ENCODE assay signal across 21 cellular contexts in genomic region chr11:41306435-41306834, GRCh38.
A peak's percentile ranks its signal among the peaks of the same experiment; 100 is the strongest.
DNase-seq lines count a peak whose midpoint lies in the region; ATAC-seq and TF ChIP-seq lines count a peak whose summit lies in the region.
"Had no signal": no experiment of that assay in that cellular context is flagged by ENCODE, and none has a peak within 500 bp of the region (broad histone marks: within the 10 kb centered on the region; RNA-seq: fewer than 3 reads in every experiment).

No MANE protein-coding gene starts in this region.

- no peak overlapping the region for H3K4me3 Mint-ChIP-seq in T-cell
- H3K4me3 Mint-ChIP-seq: naive B cell; T-helper 2 cell treated with Interferon-gamma antibody and Interleukin-4, amounts not matched to agents 5 μg/mL and 100 μg/mL, for 36 hours had no signal

- no peaks in the 10 kb centered on the region for H3K9me3 ChIP-seq in stomach
- H3K9me3 ChIP-seq: lower lobe of right lung, prostate gland had no signal

- no peaks in the 10 kb centered on the region for H3K4me1 ChIP-seq in stomach
- H3K4me1 ChIP-seq: lower lobe of right lung, prostate gland had no signal

- ATAC-seq in HG02678 (IDR thresholded peaks at IDR 0.05; ENCODE audit: unreplicated experiment) (peak; percentile 30), Right ventricle myocardium superior (ENCODE audit: poor library complexity) (no peak), T-cell (replicated peaks in 1 of 4) (no peak)
- ATAC-seq: lower lobe of right lung had no signal

- TF ChIP-seq POLR2A in stomach (IDR thresholded peaks at IDR 0.05), result no peak

- no peaks in the 10 kb centered on the region for H3K27me3 Mint-ChIP-seq in T-cell
- H3K27me3 Mint-ChIP-seq: naive B cell had no signal

- H3K4me3 ChIP-seq in stomach, result no peak overlapping the region
- H3K4me3 ChIP-seq: coronary artery, lower lobe of right lung, prostate gland had no signal

- peaks cover 5 to 8% (median 7%) of the 10 kb centered on the region in 3 donors for H3K9me3 Mint-ChIP-seq in T-cell

- CTCF ChIA-PET in T-cell (lab: Charles Lee), result no interaction called here

- intact Hi-C loops in posterior cingulate gyrus (cut with DNase I), result no loop called here
- intact Hi-C loops in Right ventricle myocardium superior (cut with DNase I), result no loop called here
- intact Hi-C loops in stomach (cut with DNase I; ENCODE audit: low total_unique reads), result no loop called here

- no peaks in the 10 kb centered on the region for H3K4me1 Mint-ChIP-seq in T-cell

- no peaks in the 10 kb centered on the region for H3K36me3 ChIP-seq in stomach
- H3K36me3 ChIP-seq: lower lobe of right lung, prostate gland had no signal

- H3K27ac Mint-ChIP-seq in T-cell, result no peak overlapping the region
- H3K27ac Mint-ChIP-seq: naive B cell; T-helper 2 cell treated with Interferon-gamma antibody and Interleukin-4, amounts not matched to agents 5 μg/mL and 100 μg/mL, for 36 hours had no signal

- no peak for TF ChIP-seq EP300 in stomach (IDR thresholded peaks at IDR 0.05)

- POLR2A ChIA-PET in T-cell (lab: Charles Lee), result interaction anchor here in 1 of 2 donors (0.5 kb wide), 1 partner anchor 91 kb away, joined by 3 read pairs; no protein-coding TSS in a partner anchor

- TF ChIP-seq CTCF in GM10266 (IDR thresholded peaks at IDR 0.05; ENCODE audit: control insufficient read depth, insufficient read depth, low read depth, missing control alignments) (no peak), stomach (IDR thresholded peaks at IDR 0.05) (no peak)

- 71 to 92% (median 87%) methylated on average over 2 of the region's 2 CpGs for WGBS in stomach, 5 donors

- H3K27ac ChIP-seq in stomach, result no peak overlapping the region
- H3K27ac ChIP-seq: coronary artery, epithelial cell of prostate, HL-60, KMS-11, lower lobe of right lung, prostate gland had no signal

- DNase-seq in GM10266 (ENCODE audit: extremely low spot score) (peak; percentile 42), NOMO-1 treated with DMSO at 0.1 percent for 48 hours (lab: John Stamatoyannopoulos, UW; ENCODE audit: unreplicated experiment) (peak; percentile 82), iris pigment epithelial cell (ENCODE audit: low read depth) (peak; percentile 61), posterior cingulate gyrus (no peak), Right ventricle myocardium superior (no peak), T-cell (no peak), stomach (no peak)
- DNase-seq: activated gamma-delta T cell; COR-L47; lower lobe of right lung; naive B cell; NCI-H1417 treated with DMSO at 0.1 percent for 48 hours; SHP77 treated with DMSO at 0.1 percent for 48 hours; stimulated activated CD4-positive, alpha-beta T cell treated with anti-CD3 and anti-CD28 coated beads, Interleukin-15, amount 100 ng/mL, for 24 hours had no signal

- H3K27me3 ChIP-seq in stomach, result no peaks in the 10 kb centered on the region

- no peaks in the 10 kb centered on the region for H3K36me3 Mint-ChIP-seq in T-cell
- H3K36me3 Mint-ChIP-seq: naive B cell had no signal

Comparison
In these comparisons a context has a peak if more than half of its experiments do, and no peak if none do; other contexts are left out.
1. DNase-seq: peak in GM10266 (single experiment), NOMO-1 treated with DMSO at 0.1 percent for 48 hours (single experiment) and iris pigment epithelial cell (single experiment); none in posterior cingulate gyrus (0 of 10), Right ventricle myocardium superior (single experiment), T-cell (0 of 34) and stomach (single experiment).